Comparison of ENCODE assay signal across 8 cellular contexts in the genomic region with DNA sequence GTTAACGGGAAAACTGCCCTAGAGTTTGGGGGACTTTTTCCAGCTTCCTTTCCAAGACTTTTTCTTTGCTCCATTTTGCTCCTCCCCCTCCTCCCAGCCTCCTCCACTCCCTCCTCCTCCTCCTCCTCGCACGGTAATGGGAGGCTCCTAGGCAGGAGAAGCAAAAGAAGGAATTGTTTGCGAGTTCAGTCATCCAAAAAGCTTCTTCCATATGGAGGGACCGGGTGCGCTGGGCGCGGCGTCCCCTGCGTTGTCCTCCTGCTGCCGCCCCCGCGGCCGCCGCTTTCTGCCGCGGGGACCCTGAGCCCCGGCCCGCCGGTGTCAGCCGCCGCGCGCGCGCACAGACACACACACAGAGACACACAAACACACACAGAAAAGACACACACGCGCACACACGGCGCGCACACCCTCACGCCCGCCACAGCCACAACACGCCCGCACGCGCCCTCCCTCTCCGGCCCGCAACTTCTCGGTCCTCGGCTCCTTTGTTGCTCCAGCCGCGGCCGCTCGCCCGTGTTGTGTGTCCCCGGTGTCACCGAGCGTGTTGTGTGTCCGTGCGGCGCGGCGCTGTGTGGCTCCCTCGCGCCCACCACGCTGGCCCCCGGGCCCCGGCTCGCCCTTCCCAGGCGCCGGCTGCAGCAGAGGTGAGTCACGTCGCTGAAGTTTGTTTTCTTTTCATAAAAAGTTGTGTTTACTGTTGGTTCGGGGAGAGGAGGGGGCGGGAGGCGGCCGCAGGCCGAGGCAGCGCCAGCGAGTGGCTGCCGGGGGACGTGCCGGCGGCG. TPM values are rescaled to one million over a fixed set of nuclear protein-coding genes. Genes with fewer than 3 reads are reported as not detected.
DNase-seq lines count a peak whose midpoint lies in the region; ATAC-seq and TF ChIP-seq lines count a peak whose summit lies in the region.

A gene with protein sequence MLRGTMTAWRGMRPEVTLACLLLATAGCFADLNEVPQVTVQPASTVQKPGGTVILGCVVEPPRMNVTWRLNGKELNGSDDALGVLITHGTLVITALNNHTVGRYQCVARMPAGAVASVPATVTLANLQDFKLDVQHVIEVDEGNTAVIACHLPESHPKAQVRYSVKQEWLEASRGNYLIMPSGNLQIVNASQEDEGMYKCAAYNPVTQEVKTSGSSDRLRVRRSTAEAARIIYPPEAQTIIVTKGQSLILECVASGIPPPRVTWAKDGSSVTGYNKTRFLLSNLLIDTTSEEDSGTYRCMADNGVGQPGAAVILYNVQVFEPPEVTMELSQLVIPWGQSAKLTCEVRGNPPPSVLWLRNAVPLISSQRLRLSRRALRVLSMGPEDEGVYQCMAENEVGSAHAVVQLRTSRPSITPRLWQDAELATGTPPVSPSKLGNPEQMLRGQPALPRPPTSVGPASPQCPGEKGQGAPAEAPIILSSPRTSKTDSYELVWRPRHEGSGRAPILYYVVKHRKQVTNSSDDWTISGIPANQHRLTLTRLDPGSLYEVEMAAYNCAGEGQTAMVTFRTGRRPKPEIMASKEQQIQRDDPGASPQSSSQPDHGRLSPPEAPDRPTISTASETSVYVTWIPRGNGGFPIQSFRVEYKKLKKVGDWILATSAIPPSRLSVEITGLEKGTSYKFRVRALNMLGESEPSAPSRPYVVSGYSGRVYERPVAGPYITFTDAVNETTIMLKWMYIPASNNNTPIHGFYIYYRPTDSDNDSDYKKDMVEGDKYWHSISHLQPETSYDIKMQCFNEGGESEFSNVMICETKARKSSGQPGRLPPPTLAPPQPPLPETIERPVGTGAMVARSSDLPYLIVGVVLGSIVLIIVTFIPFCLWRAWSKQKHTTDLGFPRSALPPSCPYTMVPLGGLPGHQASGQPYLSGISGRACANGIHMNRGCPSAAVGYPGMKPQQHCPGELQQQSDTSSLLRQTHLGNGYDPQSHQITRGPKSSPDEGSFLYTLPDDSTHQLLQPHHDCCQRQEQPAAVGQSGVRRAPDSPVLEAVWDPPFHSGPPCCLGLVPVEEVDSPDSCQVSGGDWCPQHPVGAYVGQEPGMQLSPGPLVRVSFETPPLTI (plus strand): TSS at position 188 of the 785 bp plus-strand sequence. CDS start 38,246 bp downstream, outside the sequence.

- intact Hi-C loops in mucosa of descending colon (cut with DNase I, micrococcal nuclease) (loop anchor here in 1 of 2 donors (10.0 kb wide), 2 partner anchors 63 to 67 kb away; no protein-coding TSS in a partner anchor), upper lobe of right lung (cut with DNase I) (no loop called here)

- ATAC-seq in GM19351 (IDR thresholded peaks at IDR 0.05; ENCODE audit: unreplicated experiment) (peak; percentile 38), mucosa of descending colon (peak; percentile 62), upper lobe of right lung (peak; percentile 64), HG03571 (IDR thresholded peaks at IDR 0.05; ENCODE audit: unreplicated experiment) (no peak)

- H3K27me3 ChIP-seq in upper lobe of right lung = peaks cover 21% of the 10 kb centered on the region

- DNase-seq in AG08396 (ENCODE audit: low spot score) = peak; percentile 76
- DNase-seq in SW480 (ENCODE audit: low spot score) = peak; percentile 50
- DNase-seq in epithelial cell of proximal tubule (ENCODE audit: low read depth) = no peak
- DNase-seq in mucosa of descending colon = peak in 1 of 3 donors; percentile 29
- DNase-seq in upper lobe of right lung = peak; percentile 68
- no peak for DNase-seq in activated effector memory CD4-positive, alpha-beta T cell treated with anti-CD3 and anti-CD28 coated beads, Interleukin-2, amount 50 U/mL, for 16 hours

- H3K36me3 ChIP-seq in mucosa of descending colon (ENCODE audit: low read depth) = no peaks in the 10 kb centered on the region
- H3K36me3 ChIP-seq in upper lobe of right lung = no peaks in the 10 kb centered on the region

- H3K4me1 ChIP-seq in mucosa of descending colon (ENCODE audit: low read depth) (peaks cover 4% of the 10 kb centered on the region), upper lobe of right lung (peaks cover 5% of the 10 kb centered on the region)

- H3K9me3 ChIP-seq in mucosa of descending colon (no peaks in the 10 kb centered on the region), upper lobe of right lung (no peaks in the 10 kb centered on the region)

- H3K4me3 ChIP-seq in epithelial cell of proximal tubule (ENCODE audit: low read depth, low read length) (peak within 1 kb of the TSS; percentile 68), mucosa of descending colon (peak within 1 kb of the TSS; percentile 19), upper lobe of right lung (peak within 1 kb of the TSS; percentile 61)

- TF ChIP-seq CTCF in epithelial cell of proximal tubule (conservative IDR thresholded peaks at IDR 0.05; ENCODE audit: low read depth, low read length) = no peak
- TF ChIP-seq CTCF in mucosa of descending colon (IDR thresholded peaks at IDR 0.05) = no peak
- TF ChIP-seq CTCF in upper lobe of right lung (IDR thresholded peaks at IDR 0.05) = no peak

- H3K27ac ChIP-seq in upper lobe of right lung = peak within 1 kb of the TSS; percentile 65

RNA-seq across cellular contexts. Expression of the gene that starts here (rescaled TPM):
- total RNA-seq in epithelial cell of proximal tubule (1.0 and 3.5 TPM in 2 replicates), mucosa of descending colon (10 to 100 TPM in 2 of 3 donors, 1 to 10 TPM in 1; 4.9 to 70.9 (median 12.1) TPM), upper lobe of right lung (6.1 TPM)

Comparison
In these comparisons a context has a peak if more than half of its experiments do, and no peak if none do; other contexts are left out.
1. DNase-seq: peak in AG08396 (single experiment), SW480 (single experiment) and upper lobe of right lung (single experiment); none in epithelial cell of proximal tubule (single experiment) and activated effector memory CD4-positive, alpha-beta T cell treated with anti-CD3 and anti-CD28 coated beads, Interleukin-2, amount 50 U/mL, for 16 hours (single experiment).
2. Peak in every context shown above with its lines, with median percentiles within 50 percentile points of each other: H3K4me3 ChIP-seq.